ENCODE assay signal across 10 cellular contexts in the genomic region with DNA sequence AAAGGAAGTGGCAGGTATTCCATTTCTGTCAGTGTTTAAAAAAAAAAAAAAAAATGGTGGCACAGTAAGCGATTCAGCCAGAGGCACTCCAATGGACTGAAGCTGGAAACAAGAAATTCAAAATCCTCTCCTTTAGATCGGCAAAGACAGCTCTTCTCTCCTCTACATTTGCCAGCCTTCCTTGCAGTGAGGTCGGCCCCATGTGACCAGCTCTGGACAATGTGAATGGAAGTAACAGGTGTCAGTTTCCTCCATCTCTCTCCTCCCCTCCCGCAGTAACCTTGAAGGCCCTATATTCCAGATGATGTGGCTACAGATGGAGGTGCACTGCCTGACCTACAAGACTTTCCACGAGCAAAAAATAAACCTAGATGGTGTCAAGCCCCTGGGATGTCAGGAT. TPM values are rescaled to one million over a fixed set of nuclear protein-coding genes. Genes with fewer than 3 reads are reported as not detected.
DNase-seq lines count a peak whose midpoint lies in the region; ATAC-seq and TF ChIP-seq lines count a peak whose summit lies in the region.
"Had no signal": no experiment of that assay in that cellular context is flagged by ENCODE, and none has a peak within 500 bp of the region (broad histone marks: within the 10 kb centered on the region; RNA-seq: fewer than 3 reads in every experiment).

No MANE protein-coding gene starts in this region.

- peak overlapping the region; percentile 66 to 72 for H3K27ac ChIP-seq in esophagus (ENCODE audit: low read depth in 2 of 2, low read length in 1 of 2)
- H3K27ac ChIP-seq in gastrocnemius medialis = peak overlapping the region; percentile 85 to 94 (median 90)
- H3K27ac ChIP-seq: 22Rv1 had no signal

- H3K4me3 Mint-ChIP-seq in T-cell = no peak overlapping the region
- H3K4me3 Mint-ChIP-seq: activated naive CD8-positive, alpha-beta T cell treated with anti-CD3 and anti-CD28 coated beads, Interleukin-2, amount 10 ng/mL, durations not matched to agents 7 days and 5 days had no signal

- no peak overlapping the region for H3K4me3 ChIP-seq in esophagus (ENCODE audit: low read depth in 1 of 2, low read length in 2 of 2)
- peak overlapping the region in 2 of 4 donors; percentile 1 to 13 for H3K4me3 ChIP-seq in gastrocnemius medialis

- TF ChIP-seq CTCF in gastrocnemius medialis (IDR thresholded peaks at IDR 0.05 in 4 of 5, conservative IDR thresholded peaks at IDR 0.05 in 1 of 5) = no peak

- DNase-seq in DMS 273 (lab: John Stamatoyannopoulos, UW; ENCODE audit: unreplicated experiment) = peak; percentile 52
- DNase-seq in DMS 273 treated with DMSO at 0.1 percent for 48 hours (lab: John Stamatoyannopoulos, UW) = no peak
- peak; percentile 98 for DNase-seq in NCI-H510A treated with DMSO at 0.1 percent for 48 hours (lab: John Stamatoyannopoulos, UW)
- peak; percentile 61 to 67 for DNase-seq in gastrocnemius medialis
- no peak for DNase-seq in KBM-7
- DNase-seq in T-cell = no peak
- DNase-seq: activated naive CD8-positive, alpha-beta T cell treated with anti-CD3 and anti-CD28 coated beads, Interleukin-2, amount 10 ng/mL, durations not matched to agents 7 days and 5 days had no signal

- peaks cover 7 to 11% (median 11%) of the 10 kb centered on the region in 3 donors for H3K4me1 Mint-ChIP-seq in T-cell

- POLR2A ChIA-PET in T-cell (lab: Charles Lee) = no interaction called here

- no peak overlapping the region for H3K27ac Mint-ChIP-seq in T-cell
- H3K27ac Mint-ChIP-seq: activated naive CD8-positive, alpha-beta T cell treated with anti-CD3 and anti-CD28 coated beads, Interleukin-2, amount 10 ng/mL, durations not matched to agents 7 days and 5 days had no signal

- no peaks in the 10 kb centered on the region for H3K9me3 ChIP-seq in esophagus (ENCODE audit: control insufficient read depth in 2 of 2, insufficient read depth in 1 of 2, low read depth in 1 of 2, low read length in 1 of 2)
- H3K9me3 ChIP-seq in gastrocnemius medialis = no peaks in the 10 kb centered on the region

- intact Hi-C loops in gastrocnemius medialis (cut with DNase I; ENCODE audit: low total_unique reads) = loop anchor here (2.0 kb wide), 2 partner anchors 45 to 49 kb away; no protein-coding TSS in a partner anchor

- H3K9me3 Mint-ChIP-seq in T-cell = no peaks in the 10 kb centered on the region
- H3K9me3 Mint-ChIP-seq: activated naive CD8-positive, alpha-beta T cell treated with anti-CD3 and anti-CD28 coated beads, Interleukin-2, amount 10 ng/mL, durations not matched to agents 7 days and 5 days had no signal

- no peak for TF ChIP-seq POLR2A in gastrocnemius medialis (IDR thresholded peaks at IDR 0.05)

- H3K36me3 ChIP-seq in esophagus (ENCODE audit: control insufficient read depth in 2 of 2, insufficient read depth in 2 of 2, low read length in 1 of 2) = no peaks in the 10 kb centered on the region
- no peaks in the 10 kb centered on the region for H3K36me3 ChIP-seq in gastrocnemius medialis

- 42 to 54% methylated on average over 5 of the region's 5 CpGs for WGBS in esophagus, 2 donors

- no peaks in the 10 kb centered on the region for H3K36me3 Mint-ChIP-seq in T-cell
- H3K36me3 Mint-ChIP-seq: activated naive CD8-positive, alpha-beta T cell treated with anti-CD3 and anti-CD28 coated beads, Interleukin-2, amount 10 ng/mL, durations not matched to agents 7 days and 5 days had no signal

- ATAC-seq in gastrocnemius medialis (peak; percentile 63 to 68), GM18858 (IDR thresholded peaks at IDR 0.05; ENCODE audit: unreplicated experiment) (no peak), T-cell (replicated peaks in 1 of 4) (no peak)

- H3K27me3 Mint-ChIP-seq in T-cell = peaks cover 4 to 11% of the 10 kb centered on the region in 2 donors

- H3K27me3 ChIP-seq in esophagus (ENCODE audit: control insufficient read depth in 1 of 2, insufficient read depth in 2 of 2, low read length in 2 of 2) (no peaks in the 10 kb centered on the region), gastrocnemius medialis (no peaks in the 10 kb centered on the region)

- in situ Hi-C loops in gastrocnemius medialis (cut with MboI; ENCODE audit: low sequenced_read_pairs in 4 of 4) (no loop called here), KBM-7 (cut with MboI; ENCODE audit: low pct_unique_long_range_greater_than_20kb, low sequenced_read_pairs) (no loop called here)

- CTCF ChIA-PET in T-cell (lab: Charles Lee) = interaction anchor here (0.6 to 1.1 kb wide), 3 partner anchors 9 to 73 kb away, joined by 3 read pairs; no protein-coding TSS in a partner anchor

- H3K4me1 ChIP-seq in esophagus (ENCODE audit: control insufficient read depth in 2 of 2, insufficient read depth in 2 of 2, low read length in 1 of 2) (peaks cover 16 to 30% of the 10 kb centered on the region in 2 donors), gastrocnemius medialis (peaks cover 88 to 94% of the 10 kb centered on the region in 2 donors)

RNA-seq across cellular contexts. Expression of a gene that starts 15.0 kb away (rescaled TPM):
- 10 to 100 TPM; 19.9 to 31.1 TPM for polyA plus RNA-seq in esophagus
- 10 to 100 TPM; 31.2 to 43.9 (median 34.3) TPM for total RNA-seq in gastrocnemius medialis
- total RNA-seq in T-cell = 1 to 10 TPM in 1 of 5 donors, under 1 TPM in 3, not detected in 1; 0.33 to 1.4 (median 0.74) TPM

RNA-seq across cellular contexts. Expression of a gene that starts 47.8 kb away (rescaled TPM):
- polyA plus RNA-seq in esophagus = 10 to 100 TPM in 1 of 2 donors, 1 to 10 TPM in 1; 8.8 to 10.6 TPM
- total RNA-seq in gastrocnemius medialis (100 to 1,000 TPM in 3 of 4 donors, 10 to 100 TPM in 1; 99.9 to 137 (median 106) TPM), T-cell (10 to 100 TPM; 43.1 to 68.1 (median 63.8) TPM)

Comparison
In these comparisons a context has a peak if more than half of its experiments do, and no peak if none do; other contexts are left out.
1. DNase-seq: peak in DMS 273 (single experiment), NCI-H510A treated with DMSO at 0.1 percent for 48 hours (single experiment) and gastrocnemius medialis (2 of 2); none in DMS 273 treated with DMSO at 0.1 percent for 48 hours (single experiment), KBM-7 (single experiment) and T-cell (0 of 34).
2. ATAC-seq: peak in gastrocnemius medialis (2 of 2); none in GM18858 (single experiment) and T-cell (0 of 4).
3. RNA of a gene that starts 15.0 kb away (total RNA-seq): 31.2 to 43.9 TPM in gastrocnemius medialis; 0.33 to 1.4 TPM in T-cell; every median in the first group is over 10 times any median in the second.